In genomic region chr11:47943721-47944554, GRCh38 we compare ENCODE assay signal across 11 cellular contexts. TPM values are rescaled to one million over a fixed set of nuclear protein-coding genes. Genes with fewer than 3 reads are reported as not detected.
DNase-seq lines count a peak whose midpoint lies in the region; ATAC-seq, FAIRE-seq and TF ChIP-seq lines count a peak whose summit lies in the region.
"Had no signal": no experiment of that assay in that cellular context is flagged by ENCODE, and none has a peak within 500 bp of the region (broad histone marks: within the 10 kb centered on the region; RNA-seq: fewer than 3 reads in every experiment).

No MANE protein-coding gene starts in this region.

- H3K4me3 Mint-ChIP-seq in endodermal cell: peak overlapping the region; percentile 28

- TF ChIP-seq CTCF in endodermal cell (conservative IDR thresholded peaks at IDR 0.05) (no peak), osteoblast (IDR thresholded peaks at IDR 0.05; ENCODE audit: extremely low read depth, low read depth, low read length) (no peak), heart right ventricle (IDR thresholded peaks at IDR 0.05) (no peak)

- intact Hi-C loops in aorta (cut with DNase I) (no loop called here), heart right ventricle (cut with DNase I) (no loop called here)

- H3K9me3 ChIP-seq in NT2/D1 (ENCODE audit: insufficient read depth, low read length): no peaks in the 10 kb centered on the region
- H3K9me3 ChIP-seq in endodermal cell (ENCODE audit: control insufficient read depth, low read length): no peaks in the 10 kb centered on the region
- H3K9me3 ChIP-seq in osteoblast (ENCODE audit: low read depth, low read length): no peaks in the 10 kb centered on the region
- no peaks in the 10 kb centered on the region for H3K9me3 ChIP-seq in aorta (ENCODE audit: control insufficient read depth, low read length)
- no peaks in the 10 kb centered on the region for H3K9me3 ChIP-seq in heart right ventricle

- H3K79me2 ChIP-seq in osteoblast (ENCODE audit: insufficient read depth, low read length): no peaks in the 10 kb centered on the region

- H3K27ac ChIP-seq in endodermal cell (ENCODE audit: low read depth, low read length): no peak overlapping the region
- H3K27ac ChIP-seq in osteoblast (ENCODE audit: low read depth, low read length): peak overlapping the region; percentile 11
- no peak overlapping the region for H3K27ac ChIP-seq in aorta (ENCODE audit: low read depth in 1 of 2, low read length in 2 of 2)
- H3K27ac ChIP-seq in heart right ventricle: no peak overlapping the region
- H3K27ac ChIP-seq: coronary artery had no signal

- no peaks in the 10 kb centered on the region for H3K36me3 Mint-ChIP-seq in endodermal cell (ENCODE audit: low read depth)

- H3K4me1 ChIP-seq in NT2/D1 (ENCODE audit: insufficient read depth, insufficient read length) (peaks cover 8% of the 10 kb centered on the region), endodermal cell (ENCODE audit: control insufficient read depth, insufficient read depth, low read length) (peaks cover 18% of the 10 kb centered on the region), osteoblast (ENCODE audit: insufficient read depth, low read length) (peaks cover 31% of the 10 kb centered on the region), aorta (ENCODE audit: control insufficient read depth in 1 of 2, insufficient read depth in 2 of 2, low read length in 2 of 2) (peaks cover 0 to 2% of the 10 kb centered on the region in 2 donors), heart right ventricle (peaks cover 0 to 40% (median 4%) of the 10 kb centered on the region in 9 donors)

- 24 to 26% methylated on average over 7 to 14 of the region's 15 CpGs for WGBS in endodermal cell (ENCODE audit: insufficient coverage in 1 of 2, insufficient read length in 1 of 2), 2 experiments
- 68 to 70% methylated on average over 15 of the region's 15 CpGs for WGBS in aorta, 2 donors
- 51% methylated on average over 15 of the region's 15 CpGs for WGBS in heart right ventricle, 2 donors

- no peaks in the 10 kb centered on the region for H4K20me1 ChIP-seq in osteoblast (ENCODE audit: insufficient read depth, low read length)

- peak overlapping the region; percentile 91 for H3K27ac Mint-ChIP-seq in endodermal cell

- H3K9me3 Mint-ChIP-seq in endodermal cell: no peaks in the 10 kb centered on the region

- H3K4me2 ChIP-seq in osteoblast (ENCODE audit: insufficient read depth, low read length): no peak overlapping the region

- FAIRE-seq in H54 (lab: Jason Lieb, UNC): no peak

- H3K4me3 ChIP-seq in H7 (ENCODE audit: insufficient read depth, low read depth, low read length) (peak overlapping the region; percentile 6), NT2/D1 (ENCODE audit: insufficient read length, low read depth) (peak overlapping the region; percentile 23), endodermal cell (ENCODE audit: low read length) (peak overlapping the region; percentile 30), osteoblast (ENCODE audit: insufficient read depth, low read length) (no peak overlapping the region), aorta (ENCODE audit: low read length in 2 of 2) (no peak overlapping the region), heart right ventricle (no peak overlapping the region)
- H3K4me3 ChIP-seq: coronary artery had no signal

- peak overlapping the region; percentile 21 for H2AFZ ChIP-seq in osteoblast (ENCODE audit: low read length)

- H3K27me3 Mint-ChIP-seq in endodermal cell (ENCODE audit: insufficient read depth): no peaks in the 10 kb centered on the region

- H3K4me1 Mint-ChIP-seq in endodermal cell: peaks cover 45% of the 10 kb centered on the region

- no peaks in the 10 kb centered on the region for H3K36me3 ChIP-seq in H7 (replicated peaks; ENCODE audit: control insufficient read depth, insufficient read depth, low read length)
- no peaks in the 10 kb centered on the region for H3K36me3 ChIP-seq in NT2/D1 (ENCODE audit: insufficient read depth, insufficient read length, low read length)
- H3K36me3 ChIP-seq in endodermal cell (ENCODE audit: control insufficient read depth, insufficient read depth, low read length): no peaks in the 10 kb centered on the region
- H3K36me3 ChIP-seq in osteoblast (ENCODE audit: insufficient read depth, low read length): no peaks in the 10 kb centered on the region
- H3K36me3 ChIP-seq in aorta (ENCODE audit: control insufficient read depth in 1 of 2, insufficient read depth in 2 of 2, low read length in 1 of 2): no peaks in the 10 kb centered on the region
- no peaks in the 10 kb centered on the region for H3K36me3 ChIP-seq in heart right ventricle

- no peaks in the 10 kb centered on the region for H3K27me3 ChIP-seq in H7 (ENCODE audit: control insufficient read depth, insufficient read depth, low read length)
- no peaks in the 10 kb centered on the region for H3K27me3 ChIP-seq in NT2/D1 (ENCODE audit: insufficient read depth, insufficient read length)
- H3K27me3 ChIP-seq in endodermal cell (ENCODE audit: control insufficient read depth, insufficient read depth, low read length, poor library complexity, severe bottlenecking): no peaks in the 10 kb centered on the region
- H3K27me3 ChIP-seq in osteoblast (ENCODE audit: insufficient read depth, low read length): no peaks in the 10 kb centered on the region
- no peaks in the 10 kb centered on the region for H3K27me3 ChIP-seq in aorta (ENCODE audit: control insufficient read depth in 1 of 2, insufficient read depth in 2 of 2, low read length in 1 of 2)
- no peaks in the 10 kb centered on the region for H3K27me3 ChIP-seq in heart right ventricle

- TF ChIP-seq POLR2A in H54 (IDR thresholded peaks at IDR 0.05; ENCODE audit: low read depth, low read length): no peak

- H3K9ac ChIP-seq in NT2/D1 (ENCODE audit: insufficient read length, low read depth): peak overlapping the region; percentile 64
- H3K9ac ChIP-seq in endodermal cell (ENCODE audit: extremely low read depth, low read length, poor library complexity, severe bottlenecking): peak overlapping the region; percentile 16

- DNase-seq in H7 (peak; percentile 71), NT2/D1 (ENCODE audit: low read depth, low spot score) (no peak), endodermal cell (peak; percentile 85), osteoblast (ENCODE audit: insufficient read length, low spot score, missing footprints) (peak; percentile 39), H54 (ENCODE audit: insufficient read length, low spot score) (no peak), aorta (no peak), heart right ventricle (no peak)
- DNase-seq: NCI-H1694, Right ventricle myocardium superior had no signal

- ATAC-seq in aorta (ENCODE audit: low FRiP score) (no peak), heart right ventricle (no peak), GM21447 (IDR thresholded peaks at IDR 0.05; ENCODE audit: unreplicated experiment) (no peak)

RNA-seq across cellular contexts. Expression of gene PTPRJ, which starts 36.4 kb away (rescaled TPM):
- 10.0 and 12.0 TPM in 2 replicates for total RNA-seq in H7 (2014; rRNA removed; shearing (Covaris generic))
- 10 to 100 TPM; 26.5 to 37.4 TPM for total RNA-seq in endodermal cell
- polyA plus RNA-seq in endodermal cell (2013, experiment 1 of 2): 11.9 TPM
- 12.4 TPM for polyA plus RNA-seq in endodermal cell (2013, experiment 2 of 2)
- 9.1 and 10.9 TPM in 2 replicates for total RNA-seq in osteoblast
- total RNA-seq in aorta: 10 to 100 TPM; 14.3 to 20.1 TPM
- 1 to 10 TPM; 2.0 to 2.8 TPM for polyA plus RNA-seq in aorta
- total RNA-seq in heart right ventricle: 10 to 100 TPM in 2 of 10 donors, 1 to 10 TPM in 8; 5.6 to 22.9 (median 7.5) TPM
- polyA plus RNA-seq in heart right ventricle: 1 to 10 TPM in 1 of 2 donors, under 1 TPM in 1; 0.78 to 1.5 TPM

Comparison
In these comparisons a context has a peak if more than half of its experiments do, and no peak if none do; other contexts are left out.
1. DNase-seq: peak in H7 (single experiment), endodermal cell (single experiment) and osteoblast (single experiment); none in NT2/D1 (single experiment), H54 (single experiment), aorta (0 of 2) and heart right ventricle (0 of 2).
2. H3K4me3 ChIP-seq: peak in H7 (single experiment), NT2/D1 (single experiment) and endodermal cell (single experiment); none in osteoblast (single experiment), aorta (0 of 2) and heart right ventricle (0 of 10).